ENCODE assay signal across 8 cellular contexts in the genomic region with DNA sequence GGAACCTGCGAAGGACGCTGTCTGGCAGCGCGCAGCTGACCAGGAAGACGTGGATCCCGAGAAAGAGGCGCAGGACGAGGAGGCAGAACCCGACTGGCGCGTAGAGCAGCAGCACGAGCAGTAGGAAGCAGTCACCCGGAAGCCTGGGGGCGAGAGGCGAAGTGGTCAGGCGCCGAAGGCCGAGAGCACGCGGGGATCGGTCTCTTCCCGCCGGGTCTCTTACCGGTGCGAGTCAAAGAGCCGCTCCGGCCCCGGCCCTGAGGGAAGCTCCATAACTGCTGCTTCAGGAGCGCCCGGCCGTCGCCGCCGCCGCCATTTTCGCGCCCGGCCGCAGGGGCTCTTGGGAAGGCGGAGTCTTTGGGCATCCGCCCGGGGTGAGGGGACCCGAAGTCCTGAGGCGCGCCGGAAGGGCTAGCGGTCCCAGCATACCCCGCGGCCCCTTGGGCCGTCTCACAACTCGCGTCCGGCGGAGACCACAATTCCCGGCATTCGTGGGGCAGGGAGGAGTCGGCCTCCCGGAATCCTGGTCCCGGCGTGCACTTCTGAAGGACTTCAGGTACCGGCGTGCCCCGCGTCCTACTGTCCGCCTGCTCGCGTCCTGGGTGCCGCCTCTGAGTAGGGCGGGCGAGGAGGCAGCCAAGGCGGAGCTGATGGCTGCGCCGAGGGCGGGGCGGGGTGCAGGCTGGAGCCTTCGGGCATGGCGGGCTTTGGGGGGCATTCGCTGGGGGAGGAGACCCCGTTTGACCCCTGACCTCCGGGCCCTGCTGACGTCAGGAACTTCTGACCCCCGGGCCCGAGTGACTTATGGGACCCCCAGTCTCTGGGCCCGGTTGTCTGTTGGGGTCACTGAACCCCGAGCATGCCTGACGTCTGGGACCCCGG.
DNase-seq lines count a peak whose midpoint lies in the region; ATAC-seq lines count a peak whose summit lies in the region.

A gene with protein sequence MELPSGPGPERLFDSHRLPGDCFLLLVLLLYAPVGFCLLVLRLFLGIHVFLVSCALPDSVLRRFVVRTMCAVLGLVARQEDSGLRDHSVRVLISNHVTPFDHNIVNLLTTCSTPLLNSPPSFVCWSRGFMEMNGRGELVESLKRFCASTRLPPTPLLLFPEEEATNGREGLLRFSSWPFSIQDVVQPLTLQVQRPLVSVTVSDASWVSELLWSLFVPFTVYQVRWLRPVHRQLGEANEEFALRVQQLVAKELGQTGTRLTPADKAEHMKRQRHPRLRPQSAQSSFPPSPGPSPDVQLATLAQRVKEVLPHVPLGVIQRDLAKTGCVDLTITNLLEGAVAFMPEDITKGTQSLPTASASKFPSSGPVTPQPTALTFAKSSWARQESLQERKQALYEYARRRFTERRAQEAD (minus strand): TSS at position 350 of the 882 bp plus-strand sequence. CDS start 77 bp downstream, at position 273.
A gene (plus strand): TSS at position 577 of the 882 bp plus-strand sequence. CDS start 74 bp downstream, at position 651.

- peak within 1 kb of the TSS; percentile 88 for H3K4me3 Mint-ChIP-seq in central memory CD8-positive, alpha-beta T cell

- H3K36me3 Mint-ChIP-seq in central memory CD8-positive, alpha-beta T cell (ENCODE audit: insufficient read depth) = peaks cover 31% of the 10 kb centered on the region

- H3K4me1 Mint-ChIP-seq in central memory CD8-positive, alpha-beta T cell = peaks cover 47% of the 10 kb centered on the region

- ATAC-seq in GM19023 (IDR thresholded peaks at IDR 0.05; ENCODE audit: unreplicated experiment) (peak; percentile 80), HG03280 (IDR thresholded peaks at IDR 0.05; ENCODE audit: unreplicated experiment) (peak; percentile 79)
- peak; percentile 90 for ATAC-seq in central memory CD8-positive, alpha-beta T cell (replicated peaks; ENCODE audit: extremely low read depth, poor library complexity, severe bottlenecking)

- H3K9me3 Mint-ChIP-seq in central memory CD8-positive, alpha-beta T cell = no peaks in the 10 kb centered on the region

- DNase-seq in AG08396 (ENCODE audit: low spot score) (peak; percentile 99), NCI-H446 (lab: John Stamatoyannopoulos, UW) (peak; percentile 95 to 99), iris pigment epithelial cell (ENCODE audit: low read depth) (peak; percentile 100)
- peak; percentile 76 for DNase-seq in activated CD4-positive, CD25-positive, alpha-beta regulatory T cell treated with anti-CD3 and anti-CD28 coated beads, Interleukin-2, amount 50 U/mL, for 16 hours (ENCODE audit: low read depth, low spot score)
- peak; percentile 73 to 76 for DNase-seq in central memory CD8-positive, alpha-beta T cell (ENCODE audit: low spot score in 2 of 2)
- DNase-seq in stimulated activated CD4-positive, alpha-beta T cell treated with anti-CD3 and anti-CD28 coated beads, Interleukin-12 subunit alpha, Interleukin-12 subunit beta, amount 100 ng/mL, for 4 hours = peak; percentile 85

- no peaks in the 10 kb centered on the region for H3K27me3 Mint-ChIP-seq in central memory CD8-positive, alpha-beta T cell

- H3K27ac Mint-ChIP-seq in central memory CD8-positive, alpha-beta T cell (ENCODE audit: low read depth) = peak within 1 kb of the TSS; percentile 93

Comparison
In these comparisons a context has a peak if more than half of its experiments do, and no peak if none do; other contexts are left out.
1. Peak in every context shown above with its lines: DNase-seq and ATAC-seq.